ENCODE assay signal across 9 cellular contexts in genomic region chr18:27606851-27607250, GRCh38.
"Had no signal": no experiment of that assay in that cellular context is flagged by ENCODE, and none has a peak within 500 bp of the region (broad histone marks: within the 10 kb centered on the region; RNA-seq: fewer than 3 reads in every experiment).

No MANE protein-coding gene starts in this region.

- H3K4me3 ChIP-seq: GM23248, HAP-1 had no signal

- H3K9me3 ChIP-seq: HAP-1 had no signal

- ATAC-seq: HCT116, HepG2 had no signal

- H3K27ac ChIP-seq: GM23248, HL-60 had no signal

- H3K36me3 ChIP-seq: HAP-1 had no signal

- DNase-seq: GM23248, GOT3, H7, HFFc6, KBM-7 had no signal
